Comparison of ENCODE assay signal across 1 cellular context in the genomic region with DNA sequence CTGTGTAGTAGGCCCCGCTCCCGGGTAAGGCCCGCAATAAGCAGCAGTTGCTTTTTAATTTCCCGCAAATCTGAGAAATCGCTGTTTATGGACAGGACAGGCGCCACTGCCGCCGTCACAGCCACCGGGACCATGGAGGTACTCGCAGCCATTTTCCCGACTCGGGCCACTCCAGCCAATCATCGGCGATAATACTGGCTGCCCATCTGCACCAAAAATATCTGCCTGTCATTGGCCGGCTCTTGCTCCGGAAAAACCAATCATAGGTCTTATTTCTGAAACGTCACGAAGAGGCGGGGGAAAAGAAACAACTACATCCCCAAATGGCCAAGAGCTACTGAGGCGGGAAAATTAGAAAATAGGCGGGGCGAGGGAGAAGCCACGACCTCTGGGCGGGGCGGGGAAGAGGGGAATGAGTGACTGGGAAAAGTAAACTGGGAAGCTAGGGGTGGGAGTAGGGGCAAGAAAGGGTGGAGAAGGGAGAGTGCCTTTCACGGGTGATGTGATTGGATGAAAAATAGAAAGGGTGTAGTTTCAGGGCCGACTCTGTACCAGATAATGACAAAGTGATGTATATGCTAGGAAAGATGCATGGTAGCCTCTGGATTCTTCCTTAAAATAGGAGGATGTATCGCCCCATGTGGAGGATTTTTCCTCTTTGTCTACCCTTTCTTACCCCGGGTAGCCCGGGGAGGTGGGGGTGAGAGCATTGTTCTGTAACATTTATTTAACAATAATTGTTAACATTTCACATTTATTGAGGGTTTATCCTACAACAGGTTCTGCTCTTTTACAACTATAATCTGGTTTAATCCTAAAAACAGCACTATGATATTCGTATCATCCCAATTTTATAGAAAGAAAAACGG.
TF ChIP-seq lines count a peak whose summit lies in the region.

A gene with protein sequence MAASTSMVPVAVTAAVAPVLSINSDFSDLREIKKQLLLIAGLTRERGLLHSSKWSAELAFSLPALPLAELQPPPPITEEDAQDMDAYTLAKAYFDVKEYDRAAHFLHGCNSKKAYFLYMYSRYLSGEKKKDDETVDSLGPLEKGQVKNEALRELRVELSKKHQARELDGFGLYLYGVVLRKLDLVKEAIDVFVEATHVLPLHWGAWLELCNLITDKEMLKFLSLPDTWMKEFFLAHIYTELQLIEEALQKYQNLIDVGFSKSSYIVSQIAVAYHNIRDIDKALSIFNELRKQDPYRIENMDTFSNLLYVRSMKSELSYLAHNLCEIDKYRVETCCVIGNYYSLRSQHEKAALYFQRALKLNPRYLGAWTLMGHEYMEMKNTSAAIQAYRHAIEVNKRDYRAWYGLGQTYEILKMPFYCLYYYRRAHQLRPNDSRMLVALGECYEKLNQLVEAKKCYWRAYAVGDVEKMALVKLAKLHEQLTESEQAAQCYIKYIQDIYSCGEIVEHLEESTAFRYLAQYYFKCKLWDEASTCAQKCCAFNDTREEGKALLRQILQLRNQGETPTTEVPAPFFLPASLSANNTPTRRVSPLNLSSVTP (minus strand): TSS at position 163 of the 869 bp plus-strand sequence. CDS start 11 bp downstream, at position 152.

TF ChIP-seq in HEK293, 187 proteins besides CTCF, POLR2A, EP300 and RAD21 (continued from another document and continues in another):
- TF ChIP-seq, protein P1, sequence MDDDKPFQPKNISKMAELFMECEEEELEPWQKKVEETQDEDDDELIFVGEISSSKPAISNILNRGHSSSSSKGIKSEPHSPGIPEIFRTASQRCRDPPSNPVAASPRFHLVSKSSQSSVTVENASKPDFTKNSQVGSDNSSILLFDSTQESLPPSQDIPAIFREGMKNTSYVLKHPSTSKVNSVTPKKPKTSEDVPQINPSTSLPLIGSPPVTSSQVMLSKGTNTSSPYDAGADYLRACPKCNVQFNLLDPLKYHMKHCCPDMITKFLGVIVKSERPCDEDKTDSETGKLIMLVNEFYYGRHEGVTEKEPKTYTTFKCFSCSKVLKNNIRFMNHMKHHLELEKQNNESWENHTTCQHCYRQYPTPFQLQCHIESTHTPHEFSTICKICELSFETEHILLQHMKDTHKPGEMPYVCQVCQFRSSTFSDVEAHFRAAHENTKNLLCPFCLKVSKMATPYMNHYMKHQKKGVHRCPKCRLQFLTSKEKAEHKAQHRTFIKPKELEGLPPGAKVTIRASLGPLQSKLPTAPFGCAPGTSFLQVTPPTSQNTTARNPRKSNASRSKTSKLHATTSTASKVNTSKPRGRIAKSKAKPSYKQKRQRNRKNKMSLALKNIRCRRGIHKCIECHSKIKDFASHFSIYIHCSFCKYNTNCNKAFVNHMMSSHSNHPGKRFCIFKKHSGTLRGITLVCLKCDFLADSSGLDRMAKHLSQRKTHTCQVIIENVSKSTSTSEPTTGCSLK (tag by site-specific recombination; IDR thresholded peaks at IDR 0.05): no peak
- TF ChIP-seq ZNF521 (tag by site-specific recombination; IDR thresholded peaks at IDR 0.05) (no peak), ZNF416 (tag by site-specific recombination; IDR thresholded peaks at IDR 0.05) (no peak), KLF1 (tag by site-specific recombination; IDR thresholded peaks at IDR 0.05) (peak; percentile 81), MZF1 (tag by site-specific recombination; IDR thresholded peaks at IDR 0.05; ENCODE audit: borderline replicate concordance) (no peak; the same call in 1 of the 2 replicates), ZFP37 (tag by site-specific recombination; IDR thresholded peaks at IDR 0.05) (no peak), ZNF266 (tag by site-specific recombination; IDR thresholded peaks at IDR 0.05; ENCODE audit: low read depth) (no peak), ZNF658 (tag by site-specific recombination; IDR thresholded peaks at IDR 0.05) (no peak), ZNF23 (tag by site-specific recombination; IDR thresholded peaks at IDR 0.05; ENCODE audit: borderline replicate concordance) (no peak), ZSCAN23 (tag by site-specific recombination; IDR thresholded peaks at IDR 0.05) (peak; percentile 41; the same call in 1 of the 2 replicates), ZNF596 (tag by site-specific recombination; IDR thresholded peaks at IDR 0.05) (no peak), ZBTB17 (tag by site-specific recombination; IDR thresholded peaks at IDR 0.05) (no peak), ZNF174 (tag by site-specific recombination; IDR thresholded peaks at IDR 0.05) (no peak), ZNF324 (tag by site-specific recombination; IDR thresholded peaks at IDR 0.05) (no peak), GLI4 (tag by site-specific recombination; IDR thresholded peaks at IDR 0.05) (no peak), ZNF394 (tag by site-specific recombination; IDR thresholded peaks at IDR 0.05; ENCODE audit: borderline replicate concordance) (0 out of 2 replicates have a peak, but pooled peaks have one; percentile 7), ZFP41 (tag by site-specific recombination; IDR thresholded peaks at IDR 0.05; ENCODE audit: borderline replicate concordance) (no peak), ZBTB7A (tag by site-specific recombination; IDR thresholded peaks at IDR 0.05; ENCODE audit: low read depth) (no peak), ZNF514 (tag by site-specific recombination; IDR thresholded peaks at IDR 0.05) (no peak), ZNF391 (tag by site-specific recombination; IDR thresholded peaks at IDR 0.05; ENCODE audit: borderline replicate concordance, low read depth) (0 out of 2 replicates have a peak, but pooled peaks have one; percentile 12), ZNF184 (tag by site-specific recombination; IDR thresholded peaks at IDR 0.05) (peak; percentile 57; the same call in 1 of the 2 replicates), TCF7L2 (IDR thresholded peaks at IDR 0.05; ENCODE audit: borderline replicate concordance, low read depth, low read length) (no peak), REPIN1 (tag by site-specific recombination; IDR thresholded peaks at IDR 0.05; ENCODE audit: low read depth) (no peak), HOXC10 (CRISPR knock-in tag; IDR thresholded peaks at IDR 0.05) (no peak)
- TF ChIP-seq, protein P2, sequence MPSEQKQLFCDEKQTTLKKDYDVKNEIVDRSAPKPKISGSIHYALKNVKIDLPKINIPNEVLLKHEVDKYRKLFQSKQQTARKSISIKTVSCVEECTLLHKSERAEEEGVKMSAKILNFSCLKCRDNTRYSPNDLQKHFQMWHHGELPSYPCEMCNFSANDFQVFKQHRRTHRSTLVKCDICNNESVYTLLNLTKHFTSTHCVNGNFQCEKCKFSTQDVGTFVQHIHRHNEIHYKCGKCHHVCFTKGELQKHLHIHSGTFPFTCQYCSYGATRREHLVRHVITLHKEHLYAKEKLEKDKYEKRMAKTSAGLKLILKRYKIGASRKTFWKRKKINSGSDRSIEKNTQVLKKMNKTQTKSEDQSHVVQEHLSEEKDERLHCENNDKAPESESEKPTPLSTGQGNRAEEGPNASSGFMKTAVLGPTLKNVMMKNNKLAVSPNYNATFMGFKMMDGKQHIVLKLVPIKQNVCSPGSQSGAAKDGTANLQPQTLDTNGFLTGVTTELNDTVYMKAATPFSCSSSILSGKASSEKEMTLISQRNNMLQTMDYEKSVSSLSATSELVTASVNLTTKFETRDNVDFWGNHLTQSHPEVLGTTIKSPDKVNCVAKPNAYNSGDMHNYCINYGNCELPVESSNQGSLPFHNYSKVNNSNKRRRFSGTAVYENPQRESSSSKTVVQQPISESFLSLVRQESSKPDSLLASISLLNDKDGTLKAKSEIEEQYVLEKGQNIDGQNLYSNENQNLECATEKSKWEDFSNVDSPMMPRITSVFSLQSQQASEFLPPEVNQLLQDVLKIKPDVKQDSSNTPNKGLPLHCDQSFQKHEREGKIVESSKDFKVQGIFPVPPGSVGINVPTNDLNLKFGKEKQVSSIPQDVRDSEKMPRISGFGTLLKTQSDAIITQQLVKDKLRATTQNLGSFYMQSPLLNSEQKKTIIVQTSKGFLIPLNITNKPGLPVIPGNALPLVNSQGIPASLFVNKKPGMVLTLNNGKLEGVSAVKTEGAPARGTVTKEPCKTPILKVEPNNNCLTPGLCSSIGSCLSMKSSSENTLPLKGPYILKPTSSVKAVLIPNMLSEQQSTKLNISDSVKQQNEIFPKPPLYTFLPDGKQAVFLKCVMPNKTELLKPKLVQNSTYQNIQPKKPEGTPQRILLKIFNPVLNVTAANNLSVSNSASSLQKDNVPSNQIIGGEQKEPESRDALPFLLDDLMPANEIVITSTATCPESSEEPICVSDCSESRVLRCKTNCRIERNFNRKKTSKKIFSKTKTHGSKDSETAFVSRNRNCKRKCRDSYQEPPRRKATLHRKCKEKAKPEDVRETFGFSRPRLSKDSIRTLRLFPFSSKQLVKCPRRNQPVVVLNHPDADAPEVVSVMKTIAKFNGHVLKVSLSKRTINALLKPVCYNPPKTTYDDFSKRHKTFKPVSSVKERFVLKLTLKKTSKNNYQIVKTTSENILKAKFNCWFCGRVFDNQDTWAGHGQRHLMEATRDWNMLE (tag by site-specific recombination; conservative IDR thresholded peaks at IDR 0.05; ENCODE audit: low read depth): no peak
- TF ChIP-seq, protein P3, sequence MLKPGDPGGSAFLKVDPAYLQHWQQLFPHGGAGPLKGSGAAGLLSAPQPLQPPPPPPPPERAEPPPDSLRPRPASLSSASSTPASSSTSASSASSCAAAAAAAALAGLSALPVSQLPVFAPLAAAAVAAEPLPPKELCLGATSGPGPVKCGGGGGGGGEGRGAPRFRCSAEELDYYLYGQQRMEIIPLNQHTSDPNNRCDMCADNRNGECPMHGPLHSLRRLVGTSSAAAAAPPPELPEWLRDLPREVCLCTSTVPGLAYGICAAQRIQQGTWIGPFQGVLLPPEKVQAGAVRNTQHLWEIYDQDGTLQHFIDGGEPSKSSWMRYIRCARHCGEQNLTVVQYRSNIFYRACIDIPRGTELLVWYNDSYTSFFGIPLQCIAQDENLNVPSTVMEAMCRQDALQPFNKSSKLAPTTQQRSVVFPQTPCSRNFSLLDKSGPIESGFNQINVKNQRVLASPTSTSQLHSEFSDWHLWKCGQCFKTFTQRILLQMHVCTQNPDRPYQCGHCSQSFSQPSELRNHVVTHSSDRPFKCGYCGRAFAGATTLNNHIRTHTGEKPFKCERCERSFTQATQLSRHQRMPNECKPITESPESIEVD (tag by site-specific recombination; IDR thresholded peaks at IDR 0.05): peak; percentile 14; the same call in 1 of the 2 replicates
- TF ChIP-seq, protein P4, sequence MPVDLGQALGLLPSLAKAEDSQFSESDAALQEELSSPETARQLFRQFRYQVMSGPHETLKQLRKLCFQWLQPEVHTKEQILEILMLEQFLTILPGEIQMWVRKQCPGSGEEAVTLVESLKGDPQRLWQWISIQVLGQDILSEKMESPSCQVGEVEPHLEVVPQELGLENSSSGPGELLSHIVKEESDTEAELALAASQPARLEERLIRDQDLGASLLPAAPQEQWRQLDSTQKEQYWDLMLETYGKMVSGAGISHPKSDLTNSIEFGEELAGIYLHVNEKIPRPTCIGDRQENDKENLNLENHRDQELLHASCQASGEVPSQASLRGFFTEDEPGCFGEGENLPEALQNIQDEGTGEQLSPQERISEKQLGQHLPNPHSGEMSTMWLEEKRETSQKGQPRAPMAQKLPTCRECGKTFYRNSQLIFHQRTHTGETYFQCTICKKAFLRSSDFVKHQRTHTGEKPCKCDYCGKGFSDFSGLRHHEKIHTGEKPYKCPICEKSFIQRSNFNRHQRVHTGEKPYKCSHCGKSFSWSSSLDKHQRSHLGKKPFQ (tag by site-specific recombination; IDR thresholded peaks at IDR 0.05): no peak; the same call in 1 of the 2 replicates
- TF ChIP-seq, protein P5, sequence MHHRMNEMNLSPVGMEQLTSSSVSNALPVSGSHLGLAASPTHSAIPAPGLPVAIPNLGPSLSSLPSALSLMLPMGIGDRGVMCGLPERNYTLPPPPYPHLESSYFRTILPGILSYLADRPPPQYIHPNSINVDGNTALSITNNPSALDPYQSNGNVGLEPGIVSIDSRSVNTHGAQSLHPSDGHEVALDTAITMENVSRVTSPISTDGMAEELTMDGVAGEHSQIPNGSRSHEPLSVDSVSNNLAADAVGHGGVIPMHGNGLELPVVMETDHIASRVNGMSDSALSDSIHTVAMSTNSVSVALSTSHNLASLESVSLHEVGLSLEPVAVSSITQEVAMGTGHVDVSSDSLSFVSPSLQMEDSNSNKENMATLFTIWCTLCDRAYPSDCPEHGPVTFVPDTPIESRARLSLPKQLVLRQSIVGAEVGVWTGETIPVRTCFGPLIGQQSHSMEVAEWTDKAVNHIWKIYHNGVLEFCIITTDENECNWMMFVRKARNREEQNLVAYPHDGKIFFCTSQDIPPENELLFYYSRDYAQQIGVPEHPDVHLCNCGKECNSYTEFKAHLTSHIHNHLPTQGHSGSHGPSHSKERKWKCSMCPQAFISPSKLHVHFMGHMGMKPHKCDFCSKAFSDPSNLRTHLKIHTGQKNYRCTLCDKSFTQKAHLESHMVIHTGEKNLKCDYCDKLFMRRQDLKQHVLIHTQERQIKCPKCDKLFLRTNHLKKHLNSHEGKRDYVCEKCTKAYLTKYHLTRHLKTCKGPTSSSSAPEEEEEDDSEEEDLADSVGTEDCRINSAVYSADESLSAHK (tag by site-specific recombination; IDR thresholded peaks at IDR 0.05): 0 out of 2 replicates have a peak, but pooled peaks have one; percentile 13
- TF ChIP-seq, protein P6, sequence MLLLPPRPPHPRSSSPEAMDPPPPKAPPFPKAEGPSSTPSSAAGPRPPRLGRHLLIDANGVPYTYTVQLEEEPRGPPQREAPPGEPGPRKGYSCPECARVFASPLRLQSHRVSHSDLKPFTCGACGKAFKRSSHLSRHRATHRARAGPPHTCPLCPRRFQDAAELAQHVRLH (tag by site-specific recombination; IDR thresholded peaks at IDR 0.05): peak; percentile 87
- TF ChIP-seq, protein P7, sequence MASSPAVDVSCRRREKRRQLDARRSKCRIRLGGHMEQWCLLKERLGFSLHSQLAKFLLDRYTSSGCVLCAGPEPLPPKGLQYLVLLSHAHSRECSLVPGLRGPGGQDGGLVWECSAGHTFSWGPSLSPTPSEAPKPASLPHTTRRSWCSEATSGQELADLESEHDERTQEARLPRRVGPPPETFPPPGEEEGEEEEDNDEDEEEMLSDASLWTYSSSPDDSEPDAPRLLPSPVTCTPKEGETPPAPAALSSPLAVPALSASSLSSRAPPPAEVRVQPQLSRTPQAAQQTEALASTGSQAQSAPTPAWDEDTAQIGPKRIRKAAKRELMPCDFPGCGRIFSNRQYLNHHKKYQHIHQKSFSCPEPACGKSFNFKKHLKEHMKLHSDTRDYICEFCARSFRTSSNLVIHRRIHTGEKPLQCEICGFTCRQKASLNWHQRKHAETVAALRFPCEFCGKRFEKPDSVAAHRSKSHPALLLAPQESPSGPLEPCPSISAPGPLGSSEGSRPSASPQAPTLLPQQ (tag by site-specific recombination; IDR thresholded peaks at IDR 0.05): peak; percentile 25; the same call in 1 of the 2 replicates
